Comparison of ENCODE assay signal across 1 cellular context in the genomic region with DNA sequence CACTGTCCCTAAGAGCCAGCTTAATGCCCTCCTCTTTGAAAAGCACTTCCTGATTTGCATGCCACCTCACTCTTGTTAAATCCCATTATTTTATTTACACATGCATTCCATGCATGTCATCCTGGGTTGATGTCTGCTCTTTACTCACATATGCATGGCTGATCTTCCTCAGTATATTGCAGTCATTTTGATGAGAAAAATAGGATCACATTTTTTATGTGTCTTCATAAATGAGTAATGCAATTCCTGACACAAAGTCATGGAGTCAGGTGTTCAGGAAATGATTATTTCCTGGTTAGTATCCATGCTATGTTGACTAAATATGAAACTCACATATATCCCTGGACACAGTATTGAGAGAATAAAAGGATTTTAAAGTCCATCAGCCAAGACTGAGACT.
TF ChIP-seq lines count a peak whose summit lies in the region.

No MANE protein-coding gene starts in this region.

TF ChIP-seq in GM23338, 12 proteins besides CTCF, POLR2A, EP300 and RAD21 (continued from another document):
- TF ChIP-seq, protein P1, sequence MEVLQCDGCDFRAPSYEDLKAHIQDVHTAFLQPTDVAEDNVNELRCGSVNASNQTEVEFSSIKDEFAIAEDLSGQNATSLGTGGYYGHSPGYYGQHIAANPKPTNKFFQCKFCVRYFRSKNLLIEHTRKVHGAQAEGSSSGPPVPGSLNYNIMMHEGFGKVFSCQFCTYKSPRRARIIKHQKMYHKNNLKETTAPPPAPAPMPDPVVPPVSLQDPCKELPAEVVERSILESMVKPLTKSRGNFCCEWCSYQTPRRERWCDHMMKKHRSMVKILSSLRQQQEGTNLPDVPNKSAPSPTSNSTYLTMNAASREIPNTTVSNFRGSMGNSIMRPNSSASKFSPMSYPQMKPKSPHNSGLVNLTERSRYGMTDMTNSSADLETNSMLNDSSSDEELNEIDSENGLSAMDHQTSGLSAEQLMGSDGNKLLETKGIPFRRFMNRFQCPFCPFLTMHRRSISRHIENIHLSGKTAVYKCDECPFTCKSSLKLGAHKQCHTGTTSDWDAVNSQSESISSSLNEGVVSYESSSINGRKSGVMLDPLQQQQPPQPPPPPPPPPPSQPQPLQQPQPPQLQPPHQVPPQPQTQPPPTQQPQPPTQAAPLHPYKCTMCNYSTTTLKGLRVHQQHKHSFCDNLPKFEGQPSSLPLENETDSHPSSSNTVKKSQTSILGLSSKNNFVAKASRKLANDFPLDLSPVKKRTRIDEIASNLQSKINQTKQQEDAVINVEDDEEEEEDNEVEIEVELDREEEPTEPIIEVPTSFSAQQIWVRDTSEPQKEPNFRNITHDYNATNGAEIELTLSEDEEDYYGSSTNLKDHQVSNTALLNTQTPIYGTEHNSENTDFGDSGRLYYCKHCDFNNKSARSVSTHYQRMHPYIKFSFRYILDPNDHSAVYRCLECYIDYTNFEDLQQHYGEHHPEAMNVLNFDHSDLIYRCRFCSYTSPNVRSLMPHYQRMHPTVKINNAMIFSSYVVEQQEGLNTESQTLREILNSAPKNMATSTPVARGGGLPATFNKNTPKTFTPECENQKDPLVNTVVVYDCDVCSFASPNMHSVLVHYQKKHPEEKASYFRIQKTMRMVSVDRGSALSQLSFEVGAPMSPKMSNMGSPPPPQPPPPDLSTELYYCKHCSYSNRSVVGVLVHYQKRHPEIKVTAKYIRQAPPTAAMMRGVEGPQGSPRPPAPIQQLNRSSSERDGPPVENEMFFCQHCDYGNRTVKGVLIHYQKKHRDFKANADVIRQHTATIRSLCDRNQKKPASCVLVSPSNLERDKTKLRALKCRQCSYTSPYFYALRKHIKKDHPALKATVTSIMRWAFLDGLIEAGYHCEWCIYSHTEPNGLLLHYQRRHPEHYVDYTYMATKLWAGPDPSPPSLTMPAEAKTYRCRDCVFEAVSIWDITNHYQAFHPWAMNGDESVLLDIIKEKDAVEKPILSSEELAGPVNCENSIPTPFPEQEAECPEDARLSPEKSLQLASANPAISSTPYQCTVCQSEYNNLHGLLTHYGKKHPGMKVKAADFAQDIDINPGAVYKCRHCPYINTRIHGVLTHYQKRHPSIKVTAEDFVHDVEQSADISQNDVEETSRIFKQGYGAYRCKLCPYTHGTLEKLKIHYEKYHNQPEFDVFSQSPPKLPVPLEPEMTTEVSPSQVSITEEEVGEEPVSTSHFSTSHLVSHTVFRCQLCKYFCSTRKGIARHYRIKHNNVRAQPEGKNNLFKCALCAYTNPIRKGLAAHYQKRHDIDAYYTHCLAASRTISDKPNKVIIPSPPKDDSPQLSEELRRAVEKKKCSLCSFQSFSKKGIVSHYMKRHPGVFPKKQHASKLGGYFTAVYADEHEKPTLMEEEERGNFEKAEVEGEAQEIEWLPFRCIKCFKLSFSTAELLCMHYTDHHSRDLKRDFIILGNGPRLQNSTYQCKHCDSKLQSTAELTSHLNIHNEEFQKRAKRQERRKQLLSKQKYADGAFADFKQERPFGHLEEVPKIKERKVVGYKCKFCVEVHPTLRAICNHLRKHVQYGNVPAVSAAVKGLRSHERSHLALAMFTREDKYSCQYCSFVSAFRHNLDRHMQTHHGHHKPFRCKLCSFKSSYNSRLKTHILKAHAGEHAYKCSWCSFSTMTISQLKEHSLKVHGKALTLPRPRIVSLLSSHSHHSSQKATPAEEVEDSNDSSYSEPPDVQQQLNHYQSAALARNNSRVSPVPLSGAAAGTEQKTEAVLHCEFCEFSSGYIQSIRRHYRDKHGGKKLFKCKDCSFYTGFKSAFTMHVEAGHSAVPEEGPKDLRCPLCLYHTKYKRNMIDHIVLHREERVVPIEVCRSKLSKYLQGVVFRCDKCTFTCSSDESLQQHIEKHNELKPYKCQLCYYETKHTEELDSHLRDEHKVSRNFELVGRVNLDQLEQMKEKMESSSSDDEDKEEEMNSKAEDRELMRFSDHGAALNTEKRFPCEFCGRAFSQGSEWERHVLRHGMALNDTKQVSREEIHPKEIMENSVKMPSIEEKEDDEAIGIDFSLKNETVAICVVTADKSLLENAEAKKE (CRISPR knock-in tag; IDR thresholded peaks at IDR 0.05): no peak
TF ChIP-seq in GM23338: peak in this region for 0.
